In genomic region chr2:234268314-234268713, GRCh38 we compare ENCODE assay signal across 2 cellular contexts.
TF ChIP-seq lines count a peak whose summit lies in the region.

No MANE protein-coding gene starts in this region.

TF ChIP-seq in HepG2, 621 proteins besides CTCF, POLR2A, EP300 and RAD21:
- TF ChIP-seq MAFK (conservative IDR thresholded peaks at IDR 0.05 in 1 of 2, IDR thresholded peaks at IDR 0.05 in 1 of 2; ENCODE audit: low read length in 2 of 2): peak; percentile 98 to 99
- TF ChIP-seq GRHL1 (CRISPR knock-in tag; conservative IDR thresholded peaks at IDR 0.05): no peak
- peak; percentile 99 for TF ChIP-seq MAFF (IDR thresholded peaks at IDR 0.05; ENCODE audit: low read depth, low read length)
- TF ChIP-seq SMAD3 (CRISPR knock-in tag; IDR thresholded peaks at IDR 0.05): no peak

TF ChIP-seq in H1, 55 proteins besides CTCF, POLR2A, EP300 and RAD21:
- TF ChIP-seq CHD7 (IDR thresholded peaks at IDR 0.05; ENCODE audit: insufficient replicate concordance, low read length): no peak
- TF ChIP-seq MAFK (IDR thresholded peaks at IDR 0.05; ENCODE audit: low read depth, low read length): peak; percentile 89
- no peak for TF ChIP-seq YY1 (IDR thresholded peaks at IDR 0.05; ENCODE audit: low read depth, low read length)
TF ChIP-seq in H1: peak in this region for 1.
